In the genomic region with DNA sequence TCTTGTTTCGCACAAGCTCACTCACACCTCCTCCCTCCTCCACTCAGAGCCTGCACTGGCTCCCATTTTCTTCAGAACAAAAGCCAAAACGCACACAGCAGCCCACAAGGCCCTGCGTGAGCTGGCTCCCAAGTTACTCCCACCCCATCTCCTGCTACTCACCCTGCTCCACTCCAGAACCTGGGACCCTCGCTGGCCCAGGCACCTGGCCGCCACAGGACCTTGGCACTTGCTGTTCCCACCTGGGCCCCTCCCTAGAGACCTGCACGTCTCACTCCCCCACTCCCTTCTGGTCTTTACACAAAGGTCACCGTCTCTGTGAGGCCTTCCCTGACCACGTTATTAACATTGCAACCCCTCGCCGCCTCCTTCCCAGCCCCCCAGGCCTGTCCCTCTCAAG, we compare ENCODE assay signal across 1 cellular context.
A peak's percentile ranks its signal among the peaks of the same experiment; 100 is the strongest.
TF ChIP-seq lines count a peak whose summit lies in the region.

No MANE protein-coding gene starts in this region.

TF ChIP-seq in HEK293, 187 proteins besides CTCF, POLR2A, EP300 and RAD21 (continued from another document):
- TF ChIP-seq ZNF549 (tag by site-specific recombination; IDR thresholded peaks at IDR 0.05) (no peak), ZNF658 (tag by site-specific recombination; IDR thresholded peaks at IDR 0.05) (no peak), ZNF16 (tag by site-specific recombination; IDR thresholded peaks at IDR 0.05; ENCODE audit: low read depth) (peak; percentile 81; the same call in 1 of the 2 replicates), SP7 (tag by site-specific recombination; IDR thresholded peaks at IDR 0.05) (no peak), ZNF416 (tag by site-specific recombination; IDR thresholded peaks at IDR 0.05) (no peak), ZBTB17 (tag by site-specific recombination; IDR thresholded peaks at IDR 0.05) (no peak), ZNF623 (tag by site-specific recombination; IDR thresholded peaks at IDR 0.05) (peak; percentile 94), KLF8 (tag by site-specific recombination; IDR thresholded peaks at IDR 0.05) (no peak), ZNF324 (tag by site-specific recombination; IDR thresholded peaks at IDR 0.05) (no peak), ZNF660 (tag by site-specific recombination; IDR thresholded peaks at IDR 0.05) (no peak), ZSCAN23 (tag by site-specific recombination; IDR thresholded peaks at IDR 0.05) (no peak)
